Comparison of ENCODE assay signal across 8 cellular contexts in genomic region chr2:110116033-110116710, GRCh38. TPM values are rescaled to one million over a fixed set of nuclear protein-coding genes. Genes with fewer than 3 reads are reported as not detected.
A peak's percentile ranks its signal among the peaks of the same experiment; 100 is the strongest.
DNase-seq lines count a peak whose midpoint lies in the region; ATAC-seq and TF ChIP-seq lines count a peak whose summit lies in the region.

No MANE protein-coding gene starts in this region.

- H3K9me3 Mint-ChIP-seq in activated CD4-positive, alpha-beta T cell treated with anti-CD3 and anti-CD28 coated beads for 36 hours (ENCODE audit: low read depth) = peaks cover 2% of the 10 kb centered on the region
- peaks cover 2% of the 10 kb centered on the region for H3K9me3 Mint-ChIP-seq in activated CD4-positive, alpha-beta T cell treated with anti-CD3 and anti-CD28 coated beads, Interleukin-2, amount 10 ng/mL, durations not matched to agents 7 days and 5 days
- H3K9me3 Mint-ChIP-seq in activated T-helper 2 cell treated with anti-CD3 and anti-CD28 coated beads, Interferon-gamma antibody, Interleukin-2, Interleukin-4, amounts not matched to agents 10 μg/mL and 5 μg/mL and 100 μg/mL, durations not matched to agents 14 hours and 24 hours and 36 hours = no peaks in the 10 kb centered on the region

- H3K27ac ChIP-seq in breast epithelium = peak overlapping the region; percentile 74 to 82
- H3K27ac ChIP-seq in upper lobe of left lung = peak overlapping the region; percentile 58 to 94 (median 84)

- no peaks in the 10 kb centered on the region for H3K36me3 Mint-ChIP-seq in activated CD4-positive, alpha-beta T cell treated with anti-CD3 and anti-CD28 coated beads for 36 hours (ENCODE audit: low read depth)
- no peaks in the 10 kb centered on the region for H3K36me3 Mint-ChIP-seq in activated CD4-positive, alpha-beta T cell treated with anti-CD3 and anti-CD28 coated beads, Interleukin-2, amount 10 ng/mL, durations not matched to agents 7 days and 5 days (ENCODE audit: low read depth)
- H3K36me3 Mint-ChIP-seq in activated T-helper 2 cell treated with anti-CD3 and anti-CD28 coated beads, Interferon-gamma antibody, Interleukin-2, Interleukin-4, amounts not matched to agents 10 μg/mL and 5 μg/mL and 100 μg/mL, durations not matched to agents 14 hours and 24 hours and 36 hours (ENCODE audit: low read depth) = no peaks in the 10 kb centered on the region

- H3K27me3 ChIP-seq in breast epithelium = peaks cover 0 to 32% of the 10 kb centered on the region in 2 donors
- H3K27me3 ChIP-seq in upper lobe of left lung = peaks cover 0 to 12% (median under 1%) of the 10 kb centered on the region in 4 donors

- H3K9me3 ChIP-seq in breast epithelium = no peaks in the 10 kb centered on the region
- H3K9me3 ChIP-seq in upper lobe of left lung = no peaks in the 10 kb centered on the region

- CTCF ChIA-PET in activated CD4-positive, alpha-beta T cell treated with anti-CD3 and anti-CD28 coated beads for 36 hours (lab: Charles Lee) = interaction anchor here (0.8 to 1.3 kb wide), 2 partner anchors 10 to 41 kb away, joined by 4 to 5 read pairs; no protein-coding TSS in a partner anchor
- CTCF ChIA-PET in activated CD4-positive, alpha-beta T cell treated with anti-CD3 and anti-CD28 coated beads, Interleukin-2, amount 10 ng/mL, durations not matched to agents 7 days and 5 days (lab: Charles Lee) = interaction anchor here (0.9 to 1.3 kb wide), 2 partner anchors 9 to 11 kb away, joined by 3 to 4 read pairs; no protein-coding TSS in a partner anchor

- H3K4me3 Mint-ChIP-seq in activated CD4-positive, alpha-beta T cell treated with anti-CD3 and anti-CD28 coated beads for 36 hours = no peak overlapping the region
- H3K4me3 Mint-ChIP-seq in activated CD4-positive, alpha-beta T cell treated with anti-CD3 and anti-CD28 coated beads, Interleukin-2, amount 10 ng/mL, durations not matched to agents 7 days and 5 days = no peak overlapping the region
- H3K4me3 Mint-ChIP-seq in activated T-helper 2 cell treated with anti-CD3 and anti-CD28 coated beads, Interferon-gamma antibody, Interleukin-2, Interleukin-4, amounts not matched to agents 10 μg/mL and 5 μg/mL and 100 μg/mL, durations not matched to agents 14 hours and 24 hours and 36 hours (ENCODE audit: low read depth) = no peak overlapping the region

- ATAC-seq in activated CD4-positive, alpha-beta T cell treated with anti-CD3 and anti-CD28 coated beads for 36 hours = peak; percentile 30
- peak; percentile 64 to 80 for ATAC-seq in upper lobe of left lung (ENCODE audit: low FRiP score in 2 of 2)
- no peak for ATAC-seq in GM19452 (IDR thresholded peaks at IDR 0.05; ENCODE audit: unreplicated experiment)

- TF ChIP-seq POLR2A in breast epithelium (IDR thresholded peaks at IDR 0.05) (no peak), upper lobe of left lung (IDR thresholded peaks at IDR 0.05) (no peak)

- no peak for DNase-seq in activated CD4-positive, alpha-beta T cell treated with anti-CD3 and anti-CD28 coated beads for 36 hours
- DNase-seq in activated CD4-positive, alpha-beta T cell treated with anti-CD3 and anti-CD28 coated beads, Interleukin-2, amount 10 ng/mL, durations not matched to agents 7 days and 5 days = no peak
- DNase-seq in breast epithelium (ENCODE audit: low spot score in 2 of 2) = no peak
- peak; percentile 47 for DNase-seq in left kidney (ENCODE audit: low read depth, low spot score)
- peak in 1 of 2 donors; percentile 85 for DNase-seq in upper lobe of left lung
- DNase-seq in activated T-helper 2 cell treated with anti-CD3 and anti-CD28 coated beads, Interferon-gamma antibody, Interleukin-2, Interleukin-4, amounts not matched to agents 10 μg/mL and 5 μg/mL and 100 μg/mL, durations not matched to agents 14 hours and 24 hours and 36 hours (ENCODE audit: low spot score) = no peak
- no peak for DNase-seq in OCI-M2 (lab: John Stamatoyannopoulos, UW; ENCODE audit: unreplicated experiment)

- no peak for TF ChIP-seq EP300 in upper lobe of left lung (IDR thresholded peaks at IDR 0.05)

- no peaks in the 10 kb centered on the region for H3K36me3 ChIP-seq in breast epithelium
- no peaks in the 10 kb centered on the region for H3K36me3 ChIP-seq in upper lobe of left lung

- POLR2A ChIA-PET in activated CD4-positive, alpha-beta T cell treated with anti-CD3 and anti-CD28 coated beads for 36 hours (lab: Charles Lee) = no interaction called here
- POLR2A ChIA-PET in activated CD4-positive, alpha-beta T cell treated with anti-CD3 and anti-CD28 coated beads, Interleukin-2, amount 10 ng/mL, durations not matched to agents 7 days and 5 days (lab: Charles Lee) = no interaction called here

- H3K4me3 ChIP-seq in breast epithelium = peak overlapping the region; percentile 42 to 69 (median 58)
- H3K4me3 ChIP-seq in upper lobe of left lung = peak overlapping the region in 3 of 4 donors; percentile 59 to 65 (median 61)

- TF ChIP-seq CTCF in breast epithelium (IDR thresholded peaks at IDR 0.05) (peak; percentile 11 to 45 (median 42)), upper lobe of left lung (IDR thresholded peaks at IDR 0.05) (peak; percentile 44 to 68 (median 54))

- intact Hi-C loops in activated CD4-positive, alpha-beta T cell treated with anti-CD3 and anti-CD28 coated beads for 36 hours (cut with DNase I, micrococcal nuclease) = loop anchor here in 1 of 2 experiments (5.0 kb wide), 1 partner anchor 41 kb away; no protein-coding TSS in a partner anchor
- intact Hi-C loops in breast epithelium (cut with DNase I; ENCODE audit: low total_unique reads) = loop anchor here (1.0 kb wide), 1 partner anchor 17 kb away; no protein-coding TSS in a partner anchor
- intact Hi-C loops in activated T-helper 2 cell treated with anti-CD3 and anti-CD28 coated beads, Interferon-gamma antibody, Interleukin-2, Interleukin-4, amounts not matched to agents 10 μg/mL and 5 μg/mL and 100 μg/mL, durations not matched to agents 14 hours and 24 hours and 36 hours (cut with micrococcal nuclease) = no loop called here

- H3K4me1 Mint-ChIP-seq in activated CD4-positive, alpha-beta T cell treated with anti-CD3 and anti-CD28 coated beads for 36 hours = peaks cover 8% of the 10 kb centered on the region
- H3K4me1 Mint-ChIP-seq in activated CD4-positive, alpha-beta T cell treated with anti-CD3 and anti-CD28 coated beads, Interleukin-2, amount 10 ng/mL, durations not matched to agents 7 days and 5 days = peaks cover 28% of the 10 kb centered on the region
- peaks cover 11% of the 10 kb centered on the region for H3K4me1 Mint-ChIP-seq in activated T-helper 2 cell treated with anti-CD3 and anti-CD28 coated beads, Interferon-gamma antibody, Interleukin-2, Interleukin-4, amounts not matched to agents 10 μg/mL and 5 μg/mL and 100 μg/mL, durations not matched to agents 14 hours and 24 hours and 36 hours (ENCODE audit: low read depth)

- WGBS in upper lobe of left lung, 2 donors = 18% methylated on average over 8 of the region's 8 CpGs; no CpG with 5 or more reads in 1 of the 2 donors

- peaks cover 52% of the 10 kb centered on the region for H3K27me3 Mint-ChIP-seq in activated CD4-positive, alpha-beta T cell treated with anti-CD3 and anti-CD28 coated beads for 36 hours
- peaks cover 66% of the 10 kb centered on the region for H3K27me3 Mint-ChIP-seq in activated CD4-positive, alpha-beta T cell treated with anti-CD3 and anti-CD28 coated beads, Interleukin-2, amount 10 ng/mL, durations not matched to agents 7 days and 5 days
- H3K27me3 Mint-ChIP-seq in activated T-helper 2 cell treated with anti-CD3 and anti-CD28 coated beads, Interferon-gamma antibody, Interleukin-2, Interleukin-4, amounts not matched to agents 10 μg/mL and 5 μg/mL and 100 μg/mL, durations not matched to agents 14 hours and 24 hours and 36 hours (ENCODE audit: low read depth) = peaks cover 49% of the 10 kb centered on the region

- no peak overlapping the region for H3K27ac Mint-ChIP-seq in activated CD4-positive, alpha-beta T cell treated with anti-CD3 and anti-CD28 coated beads for 36 hours
- H3K27ac Mint-ChIP-seq in activated CD4-positive, alpha-beta T cell treated with anti-CD3 and anti-CD28 coated beads, Interleukin-2, amount 10 ng/mL, durations not matched to agents 7 days and 5 days = no peak overlapping the region
- no peak overlapping the region for H3K27ac Mint-ChIP-seq in activated T-helper 2 cell treated with anti-CD3 and anti-CD28 coated beads, Interferon-gamma antibody, Interleukin-2, Interleukin-4, amounts not matched to agents 10 μg/mL and 5 μg/mL and 100 μg/mL, durations not matched to agents 14 hours and 24 hours and 36 hours

- H3K4me1 ChIP-seq in breast epithelium = peaks cover 0 to 4% of the 10 kb centered on the region in 2 donors
- H3K4me1 ChIP-seq in upper lobe of left lung = peaks cover 21 to 53% (median 25%) of the 10 kb centered on the region in 4 donors

RNA-seq across cellular contexts. Expression of gene MALL, which starts 0.6 kb away (rescaled TPM):
- total RNA-seq in activated CD4-positive, alpha-beta T cell treated with anti-CD3 and anti-CD28 coated beads for 36 hours = 1 to 10 TPM; 1.6 to 2.0 TPM
- total RNA-seq in activated CD4-positive, alpha-beta T cell treated with anti-CD3 and anti-CD28 coated beads, Interleukin-2, amount 10 ng/mL, durations not matched to agents 7 days and 5 days = under 1 TPM in 1 of 2 experiments, not detected in 1; 0.19 TPM
- 10 to 100 TPM in 1 of 3 donors, 1 to 10 TPM in 2; 6.2 to 19.6 (median 9.2) TPM for total RNA-seq in breast epithelium
- total RNA-seq in upper lobe of left lung = 100 to 1,000 TPM in 4 of 6 donors, 10 to 100 TPM in 2; 40.9 to 203 (median 120) TPM
- 2.0 and 2.3 TPM in 2 replicates for total RNA-seq in activated T-helper 2 cell treated with anti-CD3 and anti-CD28 coated beads, Interferon-gamma antibody, Interleukin-2, Interleukin-4, amounts not matched to agents 10 μg/mL and 5 μg/mL and 100 μg/mL, durations not matched to agents 14 hours and 24 hours and 36 hours
